ENCODE assay signal across 8 cellular contexts in genomic region chr22:35258144-35258988, GRCh38. TPM values are rescaled to one million over a fixed set of nuclear protein-coding genes. Genes with fewer than 3 reads are reported as not detected.
A peak's percentile ranks its signal among the peaks of the same experiment; 100 is the strongest.
DNase-seq lines count a peak whose midpoint lies in the region; ATAC-seq and TF ChIP-seq lines count a peak whose summit lies in the region.

No MANE protein-coding gene starts in this region.

- peaks cover 17% of the 10 kb centered on the region for H4K20me1 ChIP-seq in osteoblast (ENCODE audit: insufficient read depth, low read length)

- H3K27me3 ChIP-seq in osteoblast (ENCODE audit: insufficient read depth, low read length), result no peaks in the 10 kb centered on the region

- ATAC-seq in HG03045 (IDR thresholded peaks at IDR 0.05; ENCODE audit: unreplicated experiment) (peak; percentile 8), HG02588 (IDR thresholded peaks at IDR 0.05; ENCODE audit: unreplicated experiment) (no peak)

- peaks cover 58% of the 10 kb centered on the region for H3K79me2 ChIP-seq in osteoblast (ENCODE audit: insufficient read depth, low read length)

- H3K27ac ChIP-seq in osteoblast (ENCODE audit: low read depth, low read length), result peak overlapping the region; percentile 78

- H3K9me3 ChIP-seq in osteoblast (ENCODE audit: low read depth, low read length), result no peaks in the 10 kb centered on the region

- H3K4me2 ChIP-seq in osteoblast (ENCODE audit: insufficient read depth, low read length), result peak overlapping the region; percentile 99

- peak overlapping the region; percentile 73 for H2AFZ ChIP-seq in osteoblast (ENCODE audit: low read length)

- H3K4me1 ChIP-seq in osteoblast (ENCODE audit: insufficient read depth, low read length), result peaks cover 15% of the 10 kb centered on the region

- TF ChIP-seq CTCF in WI38 (IDR thresholded peaks at IDR 0.05; ENCODE audit: low read depth, low read length) (no peak), foreskin fibroblast (IDR thresholded peaks at IDR 0.05; ENCODE audit: low read depth, low read length) (no peak), osteoblast (IDR thresholded peaks at IDR 0.05; ENCODE audit: extremely low read depth, low read depth, low read length) (no peak)

- peak overlapping the region; percentile 90 for H3K4me3 ChIP-seq in WI38 (ENCODE audit: low read depth, low read length)
- H3K4me3 ChIP-seq in foreskin fibroblast (ENCODE audit: low read depth in 1 of 2, low read length in 2 of 2), result peak overlapping the region; percentile 86 to 91
- H3K4me3 ChIP-seq in osteoblast (ENCODE audit: insufficient read depth, low read length), result peak overlapping the region; percentile 91

- peaks cover 13% of the 10 kb centered on the region for H3K36me3 ChIP-seq in osteoblast (ENCODE audit: insufficient read depth, low read length)

- DNase-seq in COLO829 (ENCODE audit: low spot score), result peak; percentile 9
- DNase-seq in foreskin fibroblast, result peak in 1 of 2 donors; percentile 17
- DNase-seq in osteoblast (ENCODE audit: insufficient read length, low spot score, missing footprints), result peak; percentile 78
- no peak for DNase-seq in NCI-H226
- no peak for DNase-seq in activated CD4-positive, alpha-beta T cell treated with anti-CD3 and anti-CD28 coated beads, Interleukin-2, amount 50 U/mL, for 4 hours

RNA-seq across cellular contexts. Expression of gene HMGXB4, which starts 1.1 kb away (rescaled TPM):
- 19.2 and 20.9 TPM in 2 replicates for total RNA-seq in osteoblast

RNA-seq across cellular contexts. Expression of gene TOM1, which starts 41.3 kb away (rescaled TPM):
- total RNA-seq in osteoblast, result 118 and 131 TPM in 2 replicates

Comparison
In these comparisons a context has a peak if more than half of its experiments do, and no peak if none do; other contexts are left out.
1. DNase-seq: peak in COLO829 (single experiment) and osteoblast (single experiment); none in NCI-H226 (single experiment) and activated CD4-positive, alpha-beta T cell treated with anti-CD3 and anti-CD28 coated beads, Interleukin-2, amount 50 U/mL, for 4 hours (0 of 2).
2. Peak in every context shown above with its lines, with median percentiles within 50 percentile points of each other: H3K4me3 ChIP-seq.